8 cellular contexts compared by ENCODE assay signal in the genomic region with DNA sequence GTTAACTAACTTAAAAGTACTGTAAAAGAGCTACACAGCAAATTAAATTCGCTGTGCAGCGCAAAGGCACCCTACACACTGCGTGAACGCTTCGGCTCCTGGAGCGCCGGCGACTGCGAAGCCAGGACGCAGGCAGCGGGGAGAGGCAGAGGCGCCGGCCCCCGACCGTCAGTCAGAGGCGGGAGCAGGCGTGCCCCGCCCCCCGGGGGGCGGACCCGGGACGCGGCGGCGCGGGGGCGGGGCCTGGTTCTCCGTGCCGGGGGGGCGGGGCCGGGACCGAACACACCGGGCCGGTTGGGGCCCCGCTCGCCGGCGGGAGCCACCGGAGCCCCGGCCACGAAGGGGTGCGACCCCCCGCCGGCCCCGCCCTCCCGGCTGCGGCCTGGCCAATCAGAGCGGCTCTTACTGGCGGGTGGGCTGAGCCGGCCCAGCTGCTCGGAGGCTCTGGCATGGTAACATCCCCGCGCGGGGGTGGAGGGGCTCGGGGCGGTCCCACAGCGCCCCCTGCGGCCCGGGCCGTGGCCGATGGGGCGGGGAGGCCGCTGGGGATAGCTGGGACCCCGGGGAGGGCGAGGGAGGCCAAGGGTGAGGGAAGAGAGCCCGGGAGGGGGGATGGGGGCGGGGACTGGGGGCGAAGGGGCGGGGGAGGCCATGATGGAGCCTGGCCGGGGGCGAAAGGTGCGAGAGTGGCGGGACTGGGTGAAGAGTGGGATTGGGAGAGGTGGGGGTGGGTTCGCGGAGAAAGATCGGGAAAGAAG. TPM values are rescaled to one million over a fixed set of nuclear protein-coding genes. Genes with fewer than 3 reads are reported as not detected.
DNase-seq lines count a peak whose midpoint lies in the region; ATAC-seq and TF ChIP-seq lines count a peak whose summit lies in the region.

A gene (plus strand): TSS at position 420 of the 758 bp plus-strand sequence. CDS start 30 bp downstream, at position 450.

- H3K27me3 Mint-ChIP-seq in CD14-positive monocyte (ENCODE audit: low read depth in 3 of 3), result peaks cover 35 to 52% (median 46%) of the 10 kb centered on the region in 3 donors
- peaks cover 34% of the 10 kb centered on the region for H3K27me3 Mint-ChIP-seq in activated CD4-positive, alpha-beta memory T cell treated with anti-CD3 and anti-CD28 coated beads, Interleukin-2, amount 10 ng/mL, durations not matched to agents 7 days and 5 days

- peaks cover 0 to 6% (median 2%) of the 10 kb centered on the region in 7 donors for H3K9me3 Mint-ChIP-seq in CD14-positive monocyte
- H3K9me3 Mint-ChIP-seq in activated CD4-positive, alpha-beta memory T cell treated with anti-CD3 and anti-CD28 coated beads, Interleukin-2, amount 10 ng/mL, durations not matched to agents 7 days and 5 days, result no peaks in the 10 kb centered on the region

- intact Hi-C loops in CD14-positive monocyte (cut with micrococcal nuclease), result no loop called here

- DNase-seq in CD14-positive monocyte (ENCODE audit: low spot score) (peak; percentile 71), NCI-H774 (lab: John Stamatoyannopoulos, UW) (peak; percentile 90), ecto neural progenitor cell (ENCODE audit: low spot score) (peak; percentile 98), lung microvascular endothelial cell (ENCODE audit: low read depth in 2 of 2) (peak; percentile 84 to 89)
- peak; percentile 86 for DNase-seq in activated CD4-positive, alpha-beta memory T cell treated with anti-CD3 and anti-CD28 coated beads, Interleukin-2, amount 10 ng/mL, durations not matched to agents 7 days and 5 days
- peak; percentile 61 to 81 (median 78) for DNase-seq in stimulated activated CD4-positive, alpha-beta T cell treated with anti-CD3 and anti-CD28 coated beads, TNF-alpha, amount 100 ng/mL, for 48 hours (ENCODE audit: low read depth in 3 of 3)

- peak within 1 kb of the TSS; percentile 86 to 94 for H3K4me3 Mint-ChIP-seq in CD14-positive monocyte
- H3K4me3 Mint-ChIP-seq in activated CD4-positive, alpha-beta memory T cell treated with anti-CD3 and anti-CD28 coated beads, Interleukin-2, amount 10 ng/mL, durations not matched to agents 7 days and 5 days, result peak within 1 kb of the TSS; percentile 77

- peak; percentile 31 for TF ChIP-seq CTCF in CD14-positive monocyte (IDR thresholded peaks at IDR 0.05)

- ATAC-seq in GM19324 (IDR thresholded peaks at IDR 0.05; ENCODE audit: low FRiP score, unreplicated experiment) (peak; percentile 78), HG03469 (IDR thresholded peaks at IDR 0.05; ENCODE audit: unreplicated experiment) (peak; percentile 49)

- POLR2A ChIA-PET in activated CD4-positive, alpha-beta memory T cell treated with anti-CD3 and anti-CD28 coated beads, Interleukin-2, amount 10 ng/mL, durations not matched to agents 7 days and 5 days (lab: Charles Lee), result interaction anchor here (0.6 to 2.8 kb wide), 17 partner anchors 10 to 493 kb away, joined by 3 to 18 read pairs (median 5); a partner anchor contains a TSS

- CTCF ChIA-PET in activated CD4-positive, alpha-beta memory T cell treated with anti-CD3 and anti-CD28 coated beads, Interleukin-2, amount 10 ng/mL, durations not matched to agents 7 days and 5 days (lab: Charles Lee), result interaction anchor here (0.6 to 2.2 kb wide), 14 partner anchors 9 to 276 kb away, joined by 3 to 9 read pairs (median 5); a partner anchor contains a TSS

- H3K27ac Mint-ChIP-seq in CD14-positive monocyte, result peak within 1 kb of the TSS; percentile 26 to 81 (median 37)
- peak within 1 kb of the TSS; percentile 81 for H3K27ac Mint-ChIP-seq in activated CD4-positive, alpha-beta memory T cell treated with anti-CD3 and anti-CD28 coated beads, Interleukin-2, amount 10 ng/mL, durations not matched to agents 7 days and 5 days

- peaks cover 26% of the 10 kb centered on the region for H3K4me1 Mint-ChIP-seq in CD14-positive monocyte
- peaks cover 27% of the 10 kb centered on the region for H3K4me1 Mint-ChIP-seq in activated CD4-positive, alpha-beta memory T cell treated with anti-CD3 and anti-CD28 coated beads, Interleukin-2, amount 10 ng/mL, durations not matched to agents 7 days and 5 days

- H3K36me3 Mint-ChIP-seq in CD14-positive monocyte, result no peaks in the 10 kb centered on the region
- H3K36me3 Mint-ChIP-seq in activated CD4-positive, alpha-beta memory T cell treated with anti-CD3 and anti-CD28 coated beads, Interleukin-2, amount 10 ng/mL, durations not matched to agents 7 days and 5 days (ENCODE audit: low read depth), result no peaks in the 10 kb centered on the region

RNA-seq across cellular contexts. Expression of the gene that starts here (rescaled TPM):
- under 1 TPM; 0.14 to 0.57 TPM for polyA plus RNA-seq in CD14-positive monocyte
- total RNA-seq in activated CD4-positive, alpha-beta memory T cell treated with anti-CD3 and anti-CD28 coated beads, Interleukin-2, amount 10 ng/mL, durations not matched to agents 7 days and 5 days, result 1 to 10 TPM; 8.0 to 8.7 TPM
- 1.5 and 2.2 TPM in 2 replicates for total RNA-seq in lung microvascular endothelial cell

Comparison
In these comparisons a context has a peak if more than half of its experiments do, and no peak if none do; other contexts are left out.
1. Peak in every context shown above with its lines: DNase-seq and ATAC-seq.
2. Peak in DNase-seq in CD14-positive monocyte; RNA of the gene not detected or under 1 TPM.